In genomic region chr3:98839846-98840245, GRCh38 we compare ENCODE assay signal across 17 cellular contexts.
DNase-seq lines count a peak whose midpoint lies in the region; ATAC-seq, FAIRE-seq and TF ChIP-seq lines count a peak whose summit lies in the region.
"Had no signal": no experiment of that assay in that cellular context is flagged by ENCODE, and none has a peak within 500 bp of the region (broad histone marks: within the 10 kb centered on the region; RNA-seq: fewer than 3 reads in every experiment).

No MANE protein-coding gene starts in this region.

- DNase-seq in A549 (ENCODE audit: low read depth in 1 of 2, low spot score in 1 of 2) (no peak), M059J (ENCODE audit: low read depth) (peak; percentile 29), cardiac fibroblast (ENCODE audit: low read depth in 2 of 2) (peak; percentile 34 to 47), mesenchymal stem cell (no peak), GDM1 (lab: John Stamatoyannopoulos, UW) (no peak), colonic mucosa (no peak), UCSD-AML1 (lab: John Stamatoyannopoulos, UW; ENCODE audit: unreplicated experiment) (no peak)
- DNase-seq: DMS 273 treated with DMSO at 0.1 percent for 48 hours, GOT3, NCI-H1436 treated with DMSO at 0.1 percent for 48 hours, NCI-H2081, NCI-H510A treated with DMSO at 0.1 percent for 48 hours, NCI-H82, RPMI8226, SIG-M5 had no signal

- TF ChIP-seq RAD21 in A549 (conservative IDR thresholded peaks at IDR 0.05 in 1 of 2, IDR thresholded peaks at IDR 0.05 in 1 of 2): no peak

- H4K91ac ChIP-seq in mesenchymal stem cell (ENCODE audit: low read length): no peak overlapping the region

- H2BK5ac ChIP-seq in mesenchymal stem cell (ENCODE audit: low read depth, low read length, poor library complexity, severe bottlenecking): no peak overlapping the region

- no peak for TF ChIP-seq EP300 in A549 (IDR thresholded peaks at IDR 0.05)

- no peak overlapping the region for H3K18ac ChIP-seq in mesenchymal stem cell (ENCODE audit: low read depth in 1 of 2, low read length in 2 of 2)

- H3K27me3 ChIP-seq in mesenchymal stem cell (ENCODE audit: control insufficient read depth in 1 of 2, insufficient read depth in 1 of 2, low read length in 2 of 2) (no peaks in the 10 kb centered on the region), colonic mucosa (no peaks in the 10 kb centered on the region)

- H3K4ac ChIP-seq in mesenchymal stem cell (ENCODE audit: low read depth in 1 of 2, low read length in 2 of 2): no peak overlapping the region

- CTCF ChIA-PET in A549 (lab: Yijun Ruan, JAX): interaction anchor here (0.7 kb wide), 1 partner anchor 39 kb away, joined by 3 read pairs; no protein-coding TSS in a partner anchor

- no peak overlapping the region for H2BK12ac ChIP-seq in mesenchymal stem cell (ENCODE audit: low read length in 2 of 2)

- no peak overlapping the region for H3K14ac ChIP-seq in mesenchymal stem cell (ENCODE audit: low read length in 2 of 2)

- H3K36me3 ChIP-seq in mesenchymal stem cell (ENCODE audit: control insufficient read depth in 1 of 2, insufficient read depth in 2 of 2, low read depth in 1 of 2, low read length in 2 of 2): peaks cover 6 to 49% of the 10 kb centered on the region in 2 experiments
- no peaks in the 10 kb centered on the region for H3K36me3 ChIP-seq in colonic mucosa

- peaks cover 52% of the 10 kb centered on the region for H3K4me1 ChIP-seq in A549
- H3K4me1 ChIP-seq in mesenchymal stem cell (ENCODE audit: control insufficient read depth, insufficient read depth, low read depth, low read length): no peaks in the 10 kb centered on the region
- H3K4me1 ChIP-seq in colonic mucosa: no peaks in the 10 kb centered on the region

- TF ChIP-seq CTCF in A549 (IDR thresholded peaks at IDR 0.05) (no peak), cardiac fibroblast (IDR thresholded peaks at IDR 0.05; ENCODE audit: low read depth, low read length) (no peak), colonic mucosa (IDR thresholded peaks at IDR 0.05) (no peak)

- no peak overlapping the region for H2BK15ac ChIP-seq in mesenchymal stem cell (ENCODE audit: low read depth, poor library complexity, severe bottlenecking)

- H3K4me2 ChIP-seq in A549: peak overlapping the region; percentile 3; the same call in 2 of the 3 replicates
- H3K4me2 ChIP-seq in mesenchymal stem cell (ENCODE audit: low read length, poor library complexity, severe bottlenecking): no peak overlapping the region

- H3K23ac ChIP-seq in mesenchymal stem cell (ENCODE audit: low read length in 2 of 2): no peak overlapping the region

- no peak overlapping the region for H2AFZ ChIP-seq in mesenchymal stem cell (ENCODE audit: low read depth, low read length)

- POLR2A ChIA-PET in A549 (lab: Yijun Ruan, JAX): no interaction called here

- WGBS in A549 (ENCODE audit: missing lambda C conversion rate): 62% methylated on average over 3 of the region's 3 CpGs
- WGBS in mesenchymal stem cell: 96% methylated on average over 3 of the region's 3 CpGs

- H3K27ac ChIP-seq in A549 (peak overlapping the region in 1 of 2 experiments; percentile 42; a peak in 2 of 6 replicates), mesenchymal stem cell (ENCODE audit: low read length, poor library complexity, severe bottlenecking) (peak overlapping the region; percentile 47), colonic mucosa (no peak overlapping the region)
- H3K27ac ChIP-seq: C4-2B had no signal

- H3K9me3 ChIP-seq in A549 (no peaks in the 10 kb centered on the region), mesenchymal stem cell (ENCODE audit: control insufficient read depth, low read length) (no peaks in the 10 kb centered on the region), colonic mucosa (no peaks in the 10 kb centered on the region)

- no peaks in the 10 kb centered on the region for H3K79me1 ChIP-seq in mesenchymal stem cell (replicated peaks; ENCODE audit: low read length, poor library complexity, severe bottlenecking)

- no peak overlapping the region for H3K4me3 ChIP-seq in A549
- no peak overlapping the region for H3K4me3 ChIP-seq in cardiac fibroblast (replicated peaks in 1 of 2; ENCODE audit: low read depth in 2 of 2, low read length in 2 of 2)
- no peak overlapping the region for H3K4me3 ChIP-seq in mesenchymal stem cell (ENCODE audit: insufficient read depth in 1 of 2, low read depth in 1 of 2, low read length in 2 of 2)
- H3K4me3 ChIP-seq in colonic mucosa: no peak overlapping the region
- H3K4me3 ChIP-seq: K562 had no signal

- no peak overlapping the region for H4K8ac ChIP-seq in mesenchymal stem cell (ENCODE audit: low read length)

- no peak overlapping the region for H2AK5ac ChIP-seq in mesenchymal stem cell (ENCODE audit: low read length, severe bottlenecking)

- no peak for FAIRE-seq in A549 (lab: Jason Lieb, UNC)
- FAIRE-seq: K562 had no signal

- no peak for TF ChIP-seq POLR2A in A549 (IDR thresholded peaks at IDR 0.05; ENCODE audit: low read length)

- H2BK120ac ChIP-seq in mesenchymal stem cell (ENCODE audit: low read depth, low read length): no peak overlapping the region

- H3K9ac ChIP-seq in mesenchymal stem cell (ENCODE audit: low read length) (peak overlapping the region; percentile 31), colonic mucosa (ENCODE audit: low read depth in 2 of 2, low read length in 2 of 2) (no peak overlapping the region)

- intact Hi-C loops in colonic mucosa (cut with DNase I): no loop called here

- peak; percentile 49 to 50; a peak in 4 of 6 replicates for ATAC-seq in A549
- ATAC-seq: K562 had no signal

TF ChIP-seq in A549, 52 proteins besides CTCF, POLR2A, EP300 and RAD21:
- no peak for TF ChIP-seq HOXA7 (CRISPR knock-in tag; IDR thresholded peaks at IDR 0.05)
- no peak for TF ChIP-seq KDM1A (IDR thresholded peaks at IDR 0.05; ENCODE audit: low read depth)
- no peak for TF ChIP-seq KDM5A (IDR thresholded peaks at IDR 0.05)
- TF ChIP-seq POLR2AphosphoS2 (conservative IDR thresholded peaks at IDR 0.05; ENCODE audit: low read length): no peak
- no peak for TF ChIP-seq HOXB13 (CRISPR knock-in tag; IDR thresholded peaks at IDR 0.05; ENCODE audit: low read depth)
- no peak for TF ChIP-seq ZSCAN20 (CRISPR knock-in tag; IDR thresholded peaks at IDR 0.05)
- no peak for TF ChIP-seq RNF2 (IDR thresholded peaks at IDR 0.05; ENCODE audit: borderline replicate concordance, low read depth)
- TF ChIP-seq ESRRA (IDR thresholded peaks at IDR 0.05; ENCODE audit: borderline replicate concordance, low read length): no peak
TF ChIP-seq in A549: peak in this region for 0.

Comparison
In these comparisons a context has a peak if more than half of its experiments do, and no peak if none do; other contexts are left out.
1. DNase-seq: peak in M059J (single experiment) and cardiac fibroblast (2 of 2); none in A549 (0 of 2), mesenchymal stem cell (single experiment), GDM1 (single experiment), colonic mucosa (single experiment) and UCSD-AML1 (single experiment).